In the genomic region with DNA sequence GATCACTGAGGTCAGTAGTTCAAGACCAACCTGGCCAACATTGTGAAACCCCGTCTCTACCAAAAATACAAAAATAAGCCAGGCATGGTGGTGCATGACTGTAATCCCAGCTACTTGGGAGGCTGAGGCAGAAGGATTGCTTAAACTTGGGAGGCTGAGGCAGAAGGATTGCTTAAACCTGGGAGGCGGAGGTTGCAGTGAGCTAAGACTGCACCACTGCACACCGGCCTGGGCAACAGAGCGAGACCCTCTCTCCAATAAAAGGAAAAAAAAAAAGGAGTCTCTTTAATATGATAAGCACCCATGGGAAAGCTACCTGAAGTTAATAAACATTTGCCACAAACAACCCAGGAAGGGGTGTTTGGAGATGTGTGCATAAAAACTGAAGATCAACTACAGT, we compare ENCODE assay signal across 24 cellular contexts. TPM values are rescaled to one million over a fixed set of nuclear protein-coding genes. Genes with fewer than 3 reads are reported as not detected.
DNase-seq lines count a peak whose midpoint lies in the region; ATAC-seq, FAIRE-seq and TF ChIP-seq lines count a peak whose summit lies in the region.
"Had no signal": no experiment of that assay in that cellular context is flagged by ENCODE, and none has a peak within 500 bp of the region (broad histone marks: within the 10 kb centered on the region; RNA-seq: fewer than 3 reads in every experiment).

No MANE protein-coding gene starts in this region.

- H3T11ph ChIP-seq in H9 (ENCODE audit: low read length) = no peak overlapping the region

- H4K20me1 ChIP-seq in H9 (ENCODE audit: control insufficient read depth, insufficient read depth, insufficient read length) (no peaks in the 10 kb centered on the region), astrocyte (ENCODE audit: insufficient read depth, low read length) (peaks cover 44% of the 10 kb centered on the region)

- H3K14ac ChIP-seq in H9 (ENCODE audit: insufficient read depth, low read length) = no peak overlapping the region

- H3K36me3 ChIP-seq in astrocyte (ENCODE audit: insufficient read depth, low read length) = no peaks in the 10 kb centered on the region
- no peaks in the 10 kb centered on the region for H3K36me3 ChIP-seq in mesendoderm (ENCODE audit: control insufficient read depth, insufficient read depth, low read length)
- H3K36me3 ChIP-seq: thyroid gland had no signal

- H3K9ac ChIP-seq in H9 (ENCODE audit: extremely low read depth, insufficient read length, low read length) = no peak overlapping the region
- no peak overlapping the region for H3K9ac ChIP-seq in astrocyte (ENCODE audit: low read length)
- H3K9ac ChIP-seq in mesendoderm (ENCODE audit: low read length) = no peak overlapping the region

- no peak overlapping the region for H2BK12ac ChIP-seq in H9 (ENCODE audit: insufficient read length, low read depth, low read length)

- H2BK120ac ChIP-seq in H9 (ENCODE audit: low read depth, low read length, poor library complexity, severe bottlenecking) = no peak overlapping the region
- peak overlapping the region; percentile 6 for H2BK120ac ChIP-seq in mesendoderm (ENCODE audit: low read depth, low read length)

- H3K27me3 ChIP-seq in CD4-positive, alpha-beta T cell (ENCODE audit: control insufficient read depth, insufficient read depth, low read length) = no peaks in the 10 kb centered on the region
- H3K27me3 ChIP-seq in H9 (ENCODE audit: insufficient read depth, low read length) = no peaks in the 10 kb centered on the region
- H3K27me3 ChIP-seq in astrocyte (ENCODE audit: insufficient read depth, low read length) = no peaks in the 10 kb centered on the region
- H3K27me3 ChIP-seq in mesendoderm (ENCODE audit: insufficient read depth, low read length, poor library complexity) = no peaks in the 10 kb centered on the region
- H3K27me3 ChIP-seq: thyroid gland had no signal

- H3K4me1 ChIP-seq in H9 (ENCODE audit: insufficient read depth, low read length) (peaks cover 6% of the 10 kb centered on the region; the same call in 1 of the 2 replicates), astrocyte (ENCODE audit: insufficient read depth, low read length) (peaks cover 5% of the 10 kb centered on the region), mesendoderm (ENCODE audit: control insufficient read depth, low read depth, low read length) (peaks cover 17% of the 10 kb centered on the region)

- POLR2A ChIA-PET in CD4-positive, alpha-beta T cell (lab: Charles Lee) = no interaction called here

- H3K4ac ChIP-seq in H9 (ENCODE audit: low read depth, low read length) = no peak overlapping the region
- H3K4ac ChIP-seq in mesendoderm (ENCODE audit: low read depth, low read length) = peak overlapping the region; percentile 62

- CTCF ChIA-PET in CD4-positive, alpha-beta T cell (lab: Charles Lee) = no interaction called here

- H3K23me2 ChIP-seq in H9 (ENCODE audit: insufficient read length, low read depth, low read length, poor library complexity, severe bottlenecking) = peaks cover 10% of the 10 kb centered on the region

- H3K9me3 ChIP-seq in CD4-positive, alpha-beta T cell (ENCODE audit: control insufficient read depth, low read length) = no peaks in the 10 kb centered on the region
- no peaks in the 10 kb centered on the region for H3K9me3 ChIP-seq in H9 (ENCODE audit: control insufficient read depth, low read depth, low read length)
- H3K9me3 ChIP-seq in astrocyte (ENCODE audit: insufficient read depth, low read depth, low read length) = no peaks in the 10 kb centered on the region
- H3K9me3 ChIP-seq: SK-N-SH, thyroid gland had no signal

- peaks cover 19% of the 10 kb centered on the region for H3K36me3 Mint-ChIP-seq in CD4-positive, alpha-beta T cell (ENCODE audit: low read depth)
- H3K36me3 Mint-ChIP-seq in H9 (ENCODE audit: insufficient read depth in 1 of 3, low read depth in 3 of 3) (no peaks in the 10 kb centered on the region), astrocyte (ENCODE audit: low read depth, unreplicated experiment) (no peaks in the 10 kb centered on the region)
- peaks cover 10% of the 10 kb centered on the region for H3K36me3 Mint-ChIP-seq in activated CD4-positive, alpha-beta T cell treated with anti-CD3 and anti-CD28 coated beads, Interleukin-2, amount 10 ng/mL, durations not matched to agents 24 days and 14 days (ENCODE audit: low read depth)

- peaks cover 5% of the 10 kb centered on the region; the same call in 1 of the 2 replicates for H3K79me2 ChIP-seq in H9 (ENCODE audit: insufficient read depth, low read length)
- peaks cover 68% of the 10 kb centered on the region for H3K79me2 ChIP-seq in astrocyte (ENCODE audit: insufficient read depth, low read length)
- H3K79me2 ChIP-seq in mesendoderm (ENCODE audit: control insufficient read depth, insufficient read depth, low read length) = peaks cover 35% of the 10 kb centered on the region

- H3K4me1 Mint-ChIP-seq in CD4-positive, alpha-beta T cell (ENCODE audit: low read depth) = peaks cover 85% of the 10 kb centered on the region
- H3K4me1 Mint-ChIP-seq in H9 = peaks cover 64 to 65% of the 10 kb centered on the region in 2 experiments
- H3K4me1 Mint-ChIP-seq in astrocyte (ENCODE audit: low read depth, unreplicated experiment) = peaks cover 17% of the 10 kb centered on the region
- peaks cover 64% of the 10 kb centered on the region for H3K4me1 Mint-ChIP-seq in activated CD4-positive, alpha-beta T cell treated with anti-CD3 and anti-CD28 coated beads, Interleukin-2, amount 10 ng/mL, durations not matched to agents 24 days and 14 days

- H3K79me1 ChIP-seq in H9 (ENCODE audit: insufficient read depth, low read depth, low read length, poor library complexity, severe bottlenecking) = no peaks in the 10 kb centered on the region
- H3K79me1 ChIP-seq in mesendoderm (ENCODE audit: low read length) = peaks cover 4% of the 10 kb centered on the region

- no peak for TF ChIP-seq CTCF in CD4-positive, alpha-beta T cell (IDR thresholded peaks at IDR 0.05)
- TF ChIP-seq CTCF in H9 (conservative IDR thresholded peaks at IDR 0.05) (no peak), astrocyte (IDR thresholded peaks at IDR 0.05; ENCODE audit: insufficient read depth, low read depth, low read length) (no peak)

- H2AFZ ChIP-seq in H9 (ENCODE audit: low read length) = no peak overlapping the region
- H2AFZ ChIP-seq in astrocyte (ENCODE audit: low read depth, low read length) = no peak overlapping the region

- H3K27me3 Mint-ChIP-seq in CD4-positive, alpha-beta T cell = no peaks in the 10 kb centered on the region
- no peaks in the 10 kb centered on the region for H3K27me3 Mint-ChIP-seq in H9 (ENCODE audit: low read depth)
- no peaks in the 10 kb centered on the region for H3K27me3 Mint-ChIP-seq in astrocyte (ENCODE audit: low read depth, unreplicated experiment)
- H3K27me3 Mint-ChIP-seq in activated CD4-positive, alpha-beta T cell treated with anti-CD3 and anti-CD28 coated beads, Interleukin-2, amount 10 ng/mL, durations not matched to agents 24 days and 14 days = peaks cover 2% of the 10 kb centered on the region
- H3K27me3 Mint-ChIP-seq: activated CD4-positive, alpha-beta T cell treated with anti-CD3 and anti-CD28 coated beads, Interleukin-2, amount 10 ng/mL, durations not matched to agents 7 days and 5 days had no signal

- H3K23ac ChIP-seq in H9 (ENCODE audit: insufficient read length, low read depth, low read length) (no peak overlapping the region), mesendoderm (ENCODE audit: low read length) (no peak overlapping the region)

- H2AK5ac ChIP-seq in H9 (ENCODE audit: insufficient read length, low read length) (no peak overlapping the region), mesendoderm (ENCODE audit: low read length) (no peak overlapping the region)

- no peak overlapping the region for H3K56ac ChIP-seq in H9 (ENCODE audit: insufficient read length, low read depth, low read length)
- H3K56ac ChIP-seq in mesendoderm (ENCODE audit: low read length) = peak overlapping the region; percentile 17

- H4K5ac ChIP-seq in H9 (ENCODE audit: insufficient read length, low read depth, low read length) (no peak overlapping the region), mesendoderm (ENCODE audit: low read length) (no peak overlapping the region)

- H2BK15ac ChIP-seq in H9 (ENCODE audit: low read depth, low read length) = no peak overlapping the region
- H2BK15ac ChIP-seq in mesendoderm (replicated peaks; ENCODE audit: low read depth) = peak overlapping the region; percentile 80

- FAIRE-seq in astrocyte (lab: Jason Lieb, UNC) = no peak
- FAIRE-seq: endometrium, small intestine had no signal

- no peak overlapping the region for H3K18ac ChIP-seq in H9 (ENCODE audit: insufficient read length, low read depth, low read length)
- peak overlapping the region; percentile 81 for H3K18ac ChIP-seq in mesendoderm (ENCODE audit: low read length)

- peak overlapping the region; percentile 47 for H3K4me3 Mint-ChIP-seq in CD4-positive, alpha-beta T cell
- peak overlapping the region; percentile 7 to 37; a peak in 3 of 5 replicates for H3K4me3 Mint-ChIP-seq in H9
- H3K4me3 Mint-ChIP-seq in astrocyte (ENCODE audit: unreplicated experiment) = peak overlapping the region; percentile 4
- H3K4me3 Mint-ChIP-seq in activated CD4-positive, alpha-beta T cell treated with anti-CD3 and anti-CD28 coated beads, Interleukin-2, amount 10 ng/mL, durations not matched to agents 24 days and 14 days = no peak overlapping the region

- H3K4me2 ChIP-seq in H9 (ENCODE audit: insufficient read depth, insufficient read length, low read length) (no peak overlapping the region), astrocyte (ENCODE audit: low read length) (no peak overlapping the region), mesendoderm (ENCODE audit: low read length) (no peak overlapping the region)

- H3K27ac Mint-ChIP-seq in CD4-positive, alpha-beta T cell = no peak overlapping the region
- H3K27ac Mint-ChIP-seq in H9 (peak overlapping the region in 1 of 3 experiments; percentile 12; a peak in 1 of 7 replicates), astrocyte (ENCODE audit: unreplicated experiment) (no peak overlapping the region)
- no peak overlapping the region for H3K27ac Mint-ChIP-seq in activated CD4-positive, alpha-beta T cell treated with anti-CD3 and anti-CD28 coated beads, Interleukin-2, amount 10 ng/mL, durations not matched to agents 24 days and 14 days
- H3K27ac Mint-ChIP-seq: activated CD4-positive, alpha-beta T cell treated with anti-CD3 and anti-CD28 coated beads, Interleukin-2, amount 10 ng/mL, durations not matched to agents 7 days and 5 days; nephron progenitor cell had no signal

- no peak overlapping the region for H3K27ac ChIP-seq in CD4-positive, alpha-beta T cell (ENCODE audit: low read depth, low read length)
- H3K27ac ChIP-seq in H9 (ENCODE audit: insufficient read length, low read depth, low read length) (no peak overlapping the region), astrocyte (ENCODE audit: low read depth, low read length) (no peak overlapping the region), mesendoderm (ENCODE audit: low read depth, low read length) (no peak overlapping the region)
- H3K27ac ChIP-seq: thyroid gland had no signal

- ATAC-seq in CD4-positive, alpha-beta T cell (ENCODE audit: poor library complexity) = no peak
- ATAC-seq in GM21515 (IDR thresholded peaks at IDR 0.05; ENCODE audit: unreplicated experiment) = no peak
- ATAC-seq: HCT116 had no signal

- H4K91ac ChIP-seq in H9 (ENCODE audit: insufficient read length, low read depth, low read length) = no peak overlapping the region

- H4K8ac ChIP-seq in H9 (replicated peaks; ENCODE audit: insufficient read length, low read depth, low read length) (no peak overlapping the region), mesendoderm (ENCODE audit: low read depth, low read length) (no peak overlapping the region)

- WGBS in H9 (ENCODE audit: extremely low coverage, insufficient read length, low lambda C conversion rate) = no CpG with 5 or more reads among the region's 4 CpGs
- no CpG with 5 or more reads among the region's 4 CpGs for WGBS in mesendoderm (ENCODE audit: extremely low coverage, insufficient coverage, low lambda C conversion rate)

- H2BK20ac ChIP-seq in H9 (ENCODE audit: low read depth, low read length, poor library complexity, severe bottlenecking) = no peak overlapping the region

- no peak for DNase-seq in CD4-positive, alpha-beta T cell
- DNase-seq in H9 (no peak), astrocyte (ENCODE audit: low read depth) (no peak), mesendoderm (no peak), NCI-H345 treated with DMSO at 0.1 percent for 48 hours (lab: John Stamatoyannopoulos, UW; ENCODE audit: unreplicated experiment) (no peak)
- DNase-seq in activated CD4-positive, alpha-beta T cell treated with anti-CD3 and anti-CD28 coated beads, Interleukin-2, amount 10 ng/mL, durations not matched to agents 24 days and 14 days = no peak
- DNase-seq: activated CD4-positive, alpha-beta T cell treated with anti-CD3 and anti-CD28 coated beads, Interleukin-2, amount 10 ng/mL, durations not matched to agents 7 days and 5 days; activated effector memory CD4-positive, alpha-beta T cell treated with Interleukin-2 at 50 U/mL for 16 hours; cortex of kidney; EL; kidney glomerular epithelial cell; NCI-H1092 treated with DMSO at 0.1 percent for 48 hours; NCI-H526; nephron progenitor cell; posterior cingulate gyrus; RPMI8226; SK-N-SH; small intestine; stimulated activated CD4-positive, alpha-beta T cell treated with anti-CD3 and anti-CD28 coated beads, Interleukin-2, amount 100 ng/mL, for 48 hours; stimulated activated naive CD4-positive, alpha-beta T cell treated with Interleukin-2 at 50 U/mL for 16 hours; thyroid gland had no signal

- H3K4me3 ChIP-seq in astrocyte (ENCODE audit: insufficient read depth, low read depth, low read length) (no peak overlapping the region), mesendoderm (ENCODE audit: low read length) (no peak overlapping the region)
- H3K4me3 ChIP-seq: thyroid gland had no signal

- intact Hi-C loops in CD4-positive, alpha-beta T cell (cut with DNase I, micrococcal nuclease) = loop anchor here (10.0 kb wide), 3 partner anchors 121 to 1811 kb away; partner anchors contain the start of genes ATL2 (in 1 of the 2), GEMIN6 (in 1 of the 2), GPATCH11 (in 1 of the 2) and HEATR5B (in 1 of the 2)
- intact Hi-C loops in activated CD4-positive, alpha-beta T cell treated with anti-CD3 and anti-CD28 coated beads, Interleukin-2, amount 10 ng/mL, durations not matched to agents 24 days and 14 days (cut with micrococcal nuclease) = no loop called here

- no peaks in the 10 kb centered on the region for H3K9me3 Mint-ChIP-seq in CD4-positive, alpha-beta T cell
- no peaks in the 10 kb centered on the region for H3K9me3 Mint-ChIP-seq in H9
- no peaks in the 10 kb centered on the region for H3K9me3 Mint-ChIP-seq in astrocyte (ENCODE audit: unreplicated experiment)
- no peaks in the 10 kb centered on the region for H3K9me3 Mint-ChIP-seq in activated CD4-positive, alpha-beta T cell treated with anti-CD3 and anti-CD28 coated beads, Interleukin-2, amount 10 ng/mL, durations not matched to agents 24 days and 14 days
- H3K9me3 Mint-ChIP-seq: activated CD4-positive, alpha-beta T cell treated with anti-CD3 and anti-CD28 coated beads, Interleukin-2, amount 10 ng/mL, durations not matched to agents 7 days and 5 days; nephron progenitor cell had no signal

- H2BK5ac ChIP-seq in H9 (ENCODE audit: insufficient read length, low read length) = no peak overlapping the region
- no peak overlapping the region for H2BK5ac ChIP-seq in mesendoderm (ENCODE audit: low read length)

RNA-seq across cellular contexts. Expression of gene STRN, which starts 2.6 kb away (rescaled TPM):
- 10 to 100 TPM; 20.4 to 20.8 TPM for total RNA-seq in CD4-positive, alpha-beta T cell
- total RNA-seq in H9 (2021) (31.4 and 31.7 TPM in 2 replicates), astrocyte (24.2 and 25.6 TPM in 2 replicates)
- 27.2 TPM for polyA plus RNA-seq in mesendoderm (2013, experiment 1 of 2)
- 28.7 TPM for polyA plus RNA-seq in mesendoderm (2013, experiment 2 of 2)
- 27.0 and 28.0 TPM in 2 replicates for total RNA-seq in activated CD4-positive, alpha-beta T cell treated with anti-CD3 and anti-CD28 coated beads, Interleukin-2, amount 10 ng/mL, durations not matched to agents 24 days and 14 days
